Comparison of ENCODE assay signal across 8 cellular contexts in genomic region chr2:111168528-111168929, GRCh38. TPM values are rescaled to one million over a fixed set of nuclear protein-coding genes. Genes with fewer than 3 reads are reported as not detected.
A peak's percentile ranks its signal among the peaks of the same experiment; 100 is the strongest.
DNase-seq lines count a peak whose midpoint lies in the region; ATAC-seq and TF ChIP-seq lines count a peak whose summit lies in the region.

No MANE protein-coding gene starts in this region.

- H3K9me2 ChIP-seq in OCI-LY1 (ENCODE audit: low read depth, low read length) = no peaks in the 10 kb centered on the region

- CTCF ChIA-PET in CD4-positive, alpha-beta T cell (lab: Charles Lee) = interaction anchor here (0.9 to 1.1 kb wide), 2 partner anchors 12 to 21 kb away, joined by 3 read pairs; no protein-coding TSS in a partner anchor

- H3K4me2 ChIP-seq in OCI-LY1 (ENCODE audit: low read length) = peak overlapping the region; percentile 5; the same call in 1 of the 2 replicates

- H3K27ac ChIP-seq in CD4-positive, alpha-beta T cell (ENCODE audit: low read depth, low read length) = no peak overlapping the region
- H3K27ac ChIP-seq in OCI-LY1 (ENCODE audit: low read depth, low read length, poor library complexity, severe bottlenecking) = peak overlapping the region; percentile 93

- H3K9ac ChIP-seq in OCI-LY1 (ENCODE audit: low read length) = peak overlapping the region; percentile 22; the same call in 1 of the 2 replicates

- ATAC-seq in CD4-positive, alpha-beta T cell (ENCODE audit: poor library complexity) = peak; percentile 61
- ATAC-seq in GM21576 (IDR thresholded peaks at IDR 0.05; ENCODE audit: unreplicated experiment) = peak; percentile 75
- peak; percentile 73 for ATAC-seq in stimulated activated memory B cell treated with anti-CD40 and anti-IgM and Interleukin-4, amounts not matched to agents 10 μg/mL and 1 μg/mL and 100 μg/mL, for 72 hours

- H3K27ac Mint-ChIP-seq in CD4-positive, alpha-beta T cell = no peak overlapping the region
- H3K27ac Mint-ChIP-seq in stimulated activated memory B cell treated with anti-CD40 and anti-IgM and Interleukin-4, amounts not matched to agents 10 μg/mL and 1 μg/mL and 100 μg/mL, for 72 hours = peak overlapping the region; percentile 56

- H3K4me3 ChIP-seq in OCI-LY1 (ENCODE audit: low read depth, low read length, poor library complexity, severe bottlenecking) = no peak overlapping the region

- intact Hi-C loops in CD4-positive, alpha-beta T cell (cut with DNase I, micrococcal nuclease) = no loop called here

- H3K27me3 Mint-ChIP-seq in CD4-positive, alpha-beta T cell = no peaks in the 10 kb centered on the region
- no peaks in the 10 kb centered on the region for H3K27me3 Mint-ChIP-seq in stimulated activated memory B cell treated with anti-CD40 and anti-IgM and Interleukin-4, amounts not matched to agents 10 μg/mL and 1 μg/mL and 100 μg/mL, for 72 hours

- no peaks in the 10 kb centered on the region for H3K79me2 ChIP-seq in OCI-LY1 (ENCODE audit: insufficient read depth, low read length)

- peaks cover 19% of the 10 kb centered on the region for H3F3A ChIP-seq in OCI-LY1 (ENCODE audit: insufficient read depth, low read length)

- POLR2A ChIA-PET in CD4-positive, alpha-beta T cell (lab: Charles Lee) = interaction anchor here (0.9 kb wide), 1 partner anchor 47 kb away, joined by 5 read pairs; the partner anchor contains the start of gene BCL2L11

- TF ChIP-seq CTCF in CD4-positive, alpha-beta T cell (IDR thresholded peaks at IDR 0.05) = no peak
- TF ChIP-seq CTCF in OCI-LY1 (IDR thresholded peaks at IDR 0.05; ENCODE audit: low read length) = no peak

- H2AFZ ChIP-seq in OCI-LY1 (ENCODE audit: low read length) = no peak overlapping the region

- no peaks in the 10 kb centered on the region for H3K4me1 Mint-ChIP-seq in CD4-positive, alpha-beta T cell (ENCODE audit: low read depth)
- peaks cover 39% of the 10 kb centered on the region for H3K4me1 Mint-ChIP-seq in stimulated activated memory B cell treated with anti-CD40 and anti-IgM and Interleukin-4, amounts not matched to agents 10 μg/mL and 1 μg/mL and 100 μg/mL, for 72 hours

- H3K4me1 ChIP-seq in OCI-LY1 (ENCODE audit: insufficient read depth, low read length, severe bottlenecking) = peaks cover 96% of the 10 kb centered on the region

- no peaks in the 10 kb centered on the region for H4K20me1 ChIP-seq in OCI-LY1 (ENCODE audit: insufficient read depth, low read length)

- no peaks in the 10 kb centered on the region for H3K9me3 ChIP-seq in CD4-positive, alpha-beta T cell (ENCODE audit: control insufficient read depth, low read length)
- H3K9me3 ChIP-seq in OCI-LY1 (ENCODE audit: low read length) = no peaks in the 10 kb centered on the region

- no peaks in the 10 kb centered on the region for H3K27me3 ChIP-seq in CD4-positive, alpha-beta T cell (ENCODE audit: control insufficient read depth, insufficient read depth, low read length)
- no peaks in the 10 kb centered on the region for H3K27me3 ChIP-seq in OCI-LY1 (ENCODE audit: insufficient read depth, low read length)

- H3K9me3 Mint-ChIP-seq in CD4-positive, alpha-beta T cell = no peaks in the 10 kb centered on the region
- H3K9me3 Mint-ChIP-seq in stimulated activated memory B cell treated with anti-CD40 and anti-IgM and Interleukin-4, amounts not matched to agents 10 μg/mL and 1 μg/mL and 100 μg/mL, for 72 hours = no peaks in the 10 kb centered on the region

- H3K36me3 ChIP-seq in OCI-LY1 (ENCODE audit: insufficient read depth, low read length) = peaks cover 43% of the 10 kb centered on the region

- peak overlapping the region; percentile 27 for H3K4me3 Mint-ChIP-seq in CD4-positive, alpha-beta T cell
- H3K4me3 Mint-ChIP-seq in stimulated activated memory B cell treated with anti-CD40 and anti-IgM and Interleukin-4, amounts not matched to agents 10 μg/mL and 1 μg/mL and 100 μg/mL, for 72 hours = no peak overlapping the region

- peaks cover 20% of the 10 kb centered on the region for H3K36me3 Mint-ChIP-seq in CD4-positive, alpha-beta T cell (ENCODE audit: low read depth)
- H3K36me3 Mint-ChIP-seq in stimulated activated memory B cell treated with anti-CD40 and anti-IgM and Interleukin-4, amounts not matched to agents 10 μg/mL and 1 μg/mL and 100 μg/mL, for 72 hours = peaks cover 23% of the 10 kb centered on the region

- DNase-seq in CD4-positive, alpha-beta T cell = peak in 8 of 10 experiments; percentile 10 to 44 (median 23)
- peak; percentile 39 for DNase-seq in activated T-helper 9 cell treated with anti-CD3 and anti-CD28 coated beads, Interleukin-2, amount 50 U/mL, for 16 hours (ENCODE audit: low read depth)
- DNase-seq in islet precursor cell (peak; percentile 77), DMS153 treated with DMSO at 0.1 percent for 48 hours (lab: John Stamatoyannopoulos, UW; ENCODE audit: unreplicated experiment) (no peak), NCI-H524 treated with DMSO at 0.1 percent for 48 hours (lab: John Stamatoyannopoulos, UW) (no peak)

RNA-seq across cellular contexts. Expression of gene BCL2L11, which starts 47.8 kb away (rescaled TPM):
- total RNA-seq in CD4-positive, alpha-beta T cell = 10 to 100 TPM; 48.6 to 50.1 TPM

Comparison
In these comparisons a context has a peak if more than half of its experiments do, and no peak if none do; other contexts are left out.
1. DNase-seq: peak in CD4-positive, alpha-beta T cell (8 of 10), activated T-helper 9 cell treated with anti-CD3 and anti-CD28 coated beads, Interleukin-2, amount 50 U/mL, for 16 hours (single experiment) and islet precursor cell (single experiment); none in DMS153 treated with DMSO at 0.1 percent for 48 hours (single experiment) and NCI-H524 treated with DMSO at 0.1 percent for 48 hours (single experiment).
2. Peak in every context shown above with its lines, with median percentiles within 50 percentile points of each other: ATAC-seq.